34 cellular contexts compared by ENCODE assay signal in the genomic region with DNA sequence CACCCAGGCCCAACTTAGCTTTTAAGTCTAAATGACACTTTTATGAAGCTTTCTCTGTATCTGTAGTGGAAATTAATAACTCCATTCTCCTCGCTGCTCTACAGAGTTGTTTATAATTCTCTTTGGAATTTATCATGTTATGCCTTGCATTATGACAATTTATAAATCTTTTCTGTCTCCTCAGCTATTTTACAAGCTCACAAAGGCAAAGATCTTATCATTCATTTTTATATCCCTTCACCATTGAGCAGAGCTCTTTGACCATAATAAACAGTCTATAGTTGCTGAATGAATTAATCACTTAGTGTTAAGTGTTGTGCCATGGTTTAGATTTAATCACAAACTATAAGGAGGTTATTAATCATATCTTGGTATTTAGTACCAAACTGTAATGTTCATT.
"Had no signal": no experiment of that assay in that cellular context is flagged by ENCODE, and none has a peak within 500 bp of the region (broad histone marks: within the 10 kb centered on the region; RNA-seq: fewer than 3 reads in every experiment).

No MANE protein-coding gene starts in this region.

- H3K4me1 ChIP-seq: adrenal gland, body of pancreas, breast epithelium, Peyer's patch had no signal

- H3K27me3 Mint-ChIP-seq: activated CD4-positive, alpha-beta memory T cell treated with anti-CD3 and anti-CD28 coated beads, Interleukin-2, amount 10 ng/mL, durations not matched to agents 7 days and 5 days; activated naive CD4-positive, alpha-beta T cell treated with anti-CD3 and anti-CD28 coated beads, Interleukin-2, amount 50 U/mL, for 24 hours; activated T-helper 17 cell treated with anti-CD3 and anti-CD28 coated beads, Interleukin-2, amount 50 U/mL, for 72 hours had no signal

- H3K27ac Mint-ChIP-seq: activated CD4-positive, alpha-beta memory T cell treated with anti-CD3 and anti-CD28 coated beads, Interleukin-2, amount 10 ng/mL, durations not matched to agents 7 days and 5 days; activated naive CD4-positive, alpha-beta T cell treated with anti-CD3 and anti-CD28 coated beads, Interleukin-2, amount 50 U/mL, for 24 hours; activated T-cell treated with anti-CD3 and anti-CD28 coated beads, Interleukin-2, amount 50 U/mL, for 72 hours; activated T-helper 17 cell treated with anti-CD3 and anti-CD28 coated beads, Interleukin-2, amount 50 U/mL, for 72 hours had no signal

- H3K36me3 Mint-ChIP-seq: activated naive CD4-positive, alpha-beta T cell treated with anti-CD3 and anti-CD28 coated beads, Interleukin-2, amount 50 U/mL, for 24 hours had no signal

- ATAC-seq: activated T-cell treated with anti-CD3 and anti-CD28 coated beads, Interleukin-2, amount 50 U/mL, for 72 hours; activated T-helper 17 cell treated with anti-CD3 and anti-CD28 coated beads, Interleukin-2, amount 50 U/mL, for 72 hours; body of pancreas; PC-3 had no signal

- DNase-seq: activated CD4-positive, alpha-beta memory T cell treated with anti-CD3 and anti-CD28 coated beads, Interleukin-2, amount 10 ng/mL, durations not matched to agents 7 days and 5 days; activated CD4-positive, alpha-beta T cell treated with anti-CD3 and anti-CD28 coated beads for 1 hour; activated CD4-positive, alpha-beta T cell treated with anti-CD3 and anti-CD28 coated beads for 48 hours; activated CD4-positive, CD25-positive, alpha-beta regulatory T cell; activated effector memory CD4-positive, alpha-beta T cell treated with anti-CD3 and anti-CD28 coated beads, Interleukin-2, amount 50 U/mL, for 16 hours; activated naive CD4-positive, alpha-beta T cell; activated T-cell treated with anti-CD3 and anti-CD28 coated beads, Interleukin-2, amount 50 U/mL, for 1 hour; activated T-cell treated with anti-CD3 and anti-CD28 coated beads, Interleukin-2, amount 50 U/mL, for 72 hours; adrenal gland; body of pancreas; NCI-H1092 treated with DMSO at 0.1 percent for 48 hours; NCI-H1417; NCI-H146; NCI-H187; NCI-H2029 treated with DMSO at 0.1 percent for 48 hours; NCI-H2107; NCI-H2171; NCI-H510A; NCI-H526; NCI-H748 treated with DMSO at 0.1 percent for 48 hours; NK-92 treated with Interleukin-12 subunit alpha and Interleukin-12 subunit beta, amount 100 ng/mL, for 24 hours; PC-3; Peyer's patch; RPMI8226; SHP77 treated with DMSO at 0.1 percent for 48 hours; T-helper 1 cell; T-helper 2 cell; T-helper 9 cell had no signal

- H3K9me3 ChIP-seq: adrenal gland, body of pancreas, breast epithelium, Peyer's patch, SJSA1 had no signal

- H3K4me3 ChIP-seq: adrenal gland, body of pancreas, breast epithelium, Peyer's patch, SJSA1 had no signal

- H3K36me3 ChIP-seq: adrenal gland, breast epithelium, Peyer's patch had no signal

- H3K4me3 Mint-ChIP-seq: activated CD4-positive, alpha-beta memory T cell treated with anti-CD3 and anti-CD28 coated beads, Interleukin-2, amount 10 ng/mL, durations not matched to agents 7 days and 5 days; activated naive CD4-positive, alpha-beta T cell treated with anti-CD3 and anti-CD28 coated beads, Interleukin-2, amount 50 U/mL, for 24 hours; activated T-cell treated with anti-CD3 and anti-CD28 coated beads, Interleukin-2, amount 50 U/mL, for 72 hours; activated T-helper 17 cell treated with anti-CD3 and anti-CD28 coated beads, Interleukin-2, amount 50 U/mL, for 72 hours had no signal

- H3K27me3 ChIP-seq: adrenal gland, body of pancreas, breast epithelium, Peyer's patch, SJSA1 had no signal

- H3K4me1 Mint-ChIP-seq: activated CD4-positive, alpha-beta memory T cell treated with anti-CD3 and anti-CD28 coated beads, Interleukin-2, amount 10 ng/mL, durations not matched to agents 7 days and 5 days; activated naive CD4-positive, alpha-beta T cell treated with anti-CD3 and anti-CD28 coated beads, Interleukin-2, amount 50 U/mL, for 24 hours; activated T-helper 17 cell treated with anti-CD3 and anti-CD28 coated beads, Interleukin-2, amount 50 U/mL, for 72 hours had no signal

- H3K27ac ChIP-seq: adrenal gland, body of pancreas, breast epithelium, Peyer's patch, SJSA1, VCaP had no signal

- FAIRE-seq: astrocyte had no signal
